ENCODE assay signal across 7 cellular contexts in genomic region chr20:54103067-54103761, GRCh38. TPM values are rescaled to one million over a fixed set of nuclear protein-coding genes. Genes with fewer than 3 reads are reported as not detected.
DNase-seq lines count a peak whose midpoint lies in the region; ATAC-seq, FAIRE-seq and TF ChIP-seq lines count a peak whose summit lies in the region.

No MANE protein-coding gene starts in this region.

- peaks cover 7% of the 10 kb centered on the region for H3K27me3 Mint-ChIP-seq in brain

- no peak overlapping the region for H3K27ac ChIP-seq in keratinocyte (ENCODE audit: control insufficient read depth, insufficient read depth, low read length)

- H3K4me3 ChIP-seq in GM12865 (ENCODE audit: low read depth, low read length) (no peak overlapping the region), keratinocyte (ENCODE audit: control insufficient read depth in 2 of 3, extremely low read depth in 1 of 3, insufficient read depth in 2 of 3, low read depth in 1 of 3, low read length in 3 of 3) (no peak overlapping the region)

- H2AFZ ChIP-seq in keratinocyte (ENCODE audit: control insufficient read depth, low read length), result no peak overlapping the region

- peak; percentile 78 for DNase-seq in GM12865 (ENCODE audit: low read depth)
- peak; percentile 65 for DNase-seq in LHCN-M2 (ENCODE audit: low read depth)
- peak; percentile 34 for DNase-seq in T1000 (lab: John Stamatoyannopoulos, UW)
- no peak for DNase-seq in keratinocyte (ENCODE audit: low read depth, low spot score)
- DNase-seq in stimulated activated CD4-positive, alpha-beta T cell treated with anti-CD3 and anti-CD28 coated beads, Interleukin-2, amount 100 ng/mL, for 48 hours, result peak; percentile 81 to 84

- no peaks in the 10 kb centered on the region for H3K9me1 ChIP-seq in keratinocyte (ENCODE audit: control insufficient read depth, extremely low read depth, insufficient read depth, low read length)

- H3K4me2 ChIP-seq in keratinocyte (ENCODE audit: control insufficient read depth, extremely low read depth, insufficient read depth, low read depth, low read length), result no peak overlapping the region

- H3K9me3 ChIP-seq in keratinocyte (ENCODE audit: control insufficient read depth, low read depth, low read length), result no peaks in the 10 kb centered on the region

- H4K20me1 ChIP-seq in keratinocyte (ENCODE audit: control insufficient read depth, extremely low read depth, insufficient read depth, low read length), result no peaks in the 10 kb centered on the region

- FAIRE-seq in keratinocyte (lab: Jason Lieb, UNC), result no peak

- no peak overlapping the region for H3K4me3 Mint-ChIP-seq in brain

- H3K27me3 ChIP-seq in keratinocyte (ENCODE audit: control insufficient read depth, extremely low read depth, insufficient read depth, low read length), result no peaks in the 10 kb centered on the region

- no peaks in the 10 kb centered on the region for H3K4me1 Mint-ChIP-seq in brain

- H3K27ac Mint-ChIP-seq in brain, result peak overlapping the region in 1 of 5 experiments; percentile 67

- ATAC-seq in GM21786 (IDR thresholded peaks at IDR 0.05; ENCODE audit: unreplicated experiment), result peak; percentile 68

- peaks cover 0 to 2% (median 0%) of the 10 kb centered on the region in 5 experiments for H3K9me3 Mint-ChIP-seq in brain

- no peak overlapping the region for H3K9ac ChIP-seq in keratinocyte (ENCODE audit: control insufficient read depth, extremely low read depth, insufficient read depth, low read length)

- no peaks in the 10 kb centered on the region for H3K36me3 ChIP-seq in keratinocyte (ENCODE audit: control insufficient read depth in 2 of 2, extremely low read depth in 1 of 2, insufficient read depth in 2 of 2, low read length in 2 of 2)

- dilution Hi-C loops in keratinocyte (cut with MboI; ENCODE audit: extremely low pct_ligation_motif_present, low sequenced_read_pairs), result no loop called here

- H3K79me2 ChIP-seq in keratinocyte (ENCODE audit: control insufficient read depth, insufficient read depth, low read length), result no peaks in the 10 kb centered on the region

- H3K4me1 ChIP-seq in keratinocyte (ENCODE audit: control insufficient read depth, extremely low read depth, insufficient read depth, low read length), result peaks cover 36% of the 10 kb centered on the region

- TF ChIP-seq CTCF in GM12865 (IDR thresholded peaks at IDR 0.05; ENCODE audit: insufficient read depth, low read depth, low read length, missing control alignments), result peak; percentile 91
- peak; percentile 41 to 71 for TF ChIP-seq CTCF in brain (conservative IDR thresholded peaks at IDR 0.05)
- peak; percentile 68 to 77 (median 69) for TF ChIP-seq CTCF in keratinocyte (optimal IDR thresholded peaks at IDR 0.05 in 1 of 3, IDR thresholded peaks at IDR 0.05 in 1 of 3, conservative IDR thresholded peaks at IDR 0.05 in 1 of 3; ENCODE audit: extremely low read depth in 1 of 3, insufficient read depth in 2 of 3, low read length in 3 of 3)

- H3K36me3 Mint-ChIP-seq in brain, result no peaks in the 10 kb centered on the region

RNA-seq across cellular contexts. Expression of gene BCAS1, which starts 32.8 kb away (rescaled TPM):
- 0.06 TPM in 1 of 2 replicates, not detected in the other for total RNA-seq in LHCN-M2 (2014; rRNA removed)
- polyA plus RNA-seq in LHCN-M2 (2012), result 0.01 TPM
- 102 TPM for polyA plus RNA-seq in brain (ENCODE audit: insufficient read depth, low read depth, low replicate concordance)
- 0.01 TPM in 1 of 3 replicates, not detected in the others for polyA plus RNA-seq in keratinocyte
- polyA plus RNA-seq in keratinocyte (2011; ENCODE audit: low read depth), result 0.11 TPM
- not detected in 2 replicates for polyA plus RNA-seq in keratinocyte (2011; cell fraction: cytosol; rRNA removed)
- 0.04 TPM in 1 of 2 replicates, not detected in the other for polyA plus RNA-seq in keratinocyte (2011; cell fraction: nucleus; rRNA removed)
- polyA plus RNA-seq in keratinocyte (2012; ENCODE audit: low replicate concordance), result 0.11 TPM in 1 of 2 replicates, not detected in the other
- polyA minus RNA-seq in keratinocyte, result not detected in 3 replicates
- not detected for polyA minus RNA-seq in keratinocyte (2011; cell fraction: cytosol; rRNA and poly(A)+ RNA removed)
- polyA minus RNA-seq in keratinocyte (2011; cell fraction: nucleus; rRNA and poly(A)+ RNA removed), result not detected in 2 replicates

Comparison
In these comparisons a context has a peak if more than half of its experiments do, and no peak if none do; other contexts are left out.
1. RNA of gene BCAS1, which starts 32.8 kb away (polyA plus RNA-seq): 102 TPM in brain (single experiment); 0.01 to 0.11 TPM in keratinocyte; every median in the first group is over 10 times any median in the second.
2. Peak in every context shown above with its lines, with median percentiles within 50 percentile points of each other: CTCF ChIP-seq.